12 cellular contexts compared by ENCODE assay signal in the genomic region with DNA sequence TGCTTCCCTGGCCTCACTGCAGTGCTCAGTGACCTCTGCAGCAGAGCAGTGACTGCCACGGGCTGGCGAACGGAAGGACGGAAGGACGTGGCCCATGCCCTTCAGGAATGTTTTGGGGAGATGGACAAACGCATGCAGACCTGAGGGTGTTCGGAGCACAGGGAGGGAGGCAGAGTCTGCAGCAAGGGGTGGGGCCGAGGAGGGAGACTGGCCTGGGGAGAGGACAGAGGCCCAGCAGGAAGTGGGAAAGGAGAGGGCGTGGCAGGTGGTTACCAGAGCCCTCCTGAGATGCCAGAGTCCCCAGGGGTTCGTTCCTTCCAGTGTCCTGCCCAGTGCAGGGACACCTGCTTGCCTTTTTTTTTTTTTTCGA. TPM values are rescaled to one million over a fixed set of nuclear protein-coding genes. Genes with fewer than 3 reads are reported as not detected.
DNase-seq lines count a peak whose midpoint lies in the region; ATAC-seq, FAIRE-seq and TF ChIP-seq lines count a peak whose summit lies in the region.
"Had no signal": no experiment of that assay in that cellular context is flagged by ENCODE, and none has a peak within 500 bp of the region (broad histone marks: within the 10 kb centered on the region; RNA-seq: fewer than 3 reads in every experiment).

No MANE protein-coding gene starts in this region.

- peak overlapping the region; percentile 43 for H3K4me2 ChIP-seq in K562 (ENCODE audit: insufficient read depth, low read length)
- H3K4me2 ChIP-seq: KMS-11 had no signal

- in situ Hi-C loops in K562 (cut with MboI), result loop anchor here (25.0 kb wide), 1 partner anchor 705 kb away; the partner anchor contains the start of gene PMP22

- no peaks in the 10 kb centered on the region for H3K36me3 ChIP-seq in heart left ventricle
- H3K36me3 ChIP-seq in K562 (ENCODE audit: control insufficient read depth, insufficient read depth, low read length), result peaks cover 9% of the 10 kb centered on the region; the same call in 2 of the 3 replicates
- H3K36me3 ChIP-seq in left lung, result no peaks in the 10 kb centered on the region
- H3K36me3 ChIP-seq in vagina, result no peaks in the 10 kb centered on the region

- peaks cover 51% of the 10 kb centered on the region for H3K79me2 ChIP-seq in K562 (ENCODE audit: control insufficient read depth, insufficient read depth, low read length)

- no peak for TF ChIP-seq RAD21 in K562 (CRISPR knock-in tag; conservative IDR thresholded peaks at IDR 0.05 in 1 of 2, IDR thresholded peaks at IDR 0.05 in 1 of 2)

- no peak for FAIRE-seq in K562 (lab: Jason Lieb, UNC)

- POLR2A ChIA-PET in K562 (lab: Yijun Ruan, JAX), result no interaction called here

- H3K27ac ChIP-seq in heart left ventricle (peak overlapping the region in 8 of 12 donors; percentile 1 to 76 (median 28)), K562 (ENCODE audit: extremely low read depth, low read depth, low read length) (no peak overlapping the region; the same call in 2 of the 3 replicates), left lung (peak overlapping the region; percentile 78 to 83), vagina (peak overlapping the region; percentile 39)
- H3K27ac ChIP-seq: KMS-11 had no signal

- H4K20me1 ChIP-seq in K562 (replicated peaks; ENCODE audit: control insufficient read depth, insufficient read depth, low read length), result no peaks in the 10 kb centered on the region

- WGBS in heart left ventricle, 4 donors, result 58 to 62% (median 58%) methylated on average over 11 of the region's 11 CpGs
- WGBS in K562 (ENCODE audit: insufficient coverage, low coverage, missing lambda C conversion rate), result 40% methylated on average over 4 of the region's 11 CpGs

- peak overlapping the region in 1 of 12 donors; percentile 5 for H3K4me3 ChIP-seq in heart left ventricle
- H3K4me3 ChIP-seq in K562, result no peak overlapping the region
- no peak overlapping the region for H3K4me3 ChIP-seq in left lung
- no peak overlapping the region for H3K4me3 ChIP-seq in vagina

- intact Hi-C loops in heart left ventricle (cut with DNase I) (no loop called here), Right ventricle myocardium inferior (cut with DNase I) (no loop called here), K562 (cut with micrococcal nuclease) (no loop called here), left lung (cut with DNase I) (no loop called here), vagina (cut with DNase I) (no loop called here)

- TF ChIP-seq CTCF in heart left ventricle (IDR thresholded peaks at IDR 0.05) (no peak), K562 (IDR thresholded peaks at IDR 0.05 in 2 of 3, conservative IDR thresholded peaks at IDR 0.05 in 1 of 3; ENCODE audit: insufficient read depth in 2 of 3, low read depth in 1 of 3, low read length in 3 of 3) (no peak), left lung (IDR thresholded peaks at IDR 0.05) (no peak), vagina (IDR thresholded peaks at IDR 0.05) (no peak)

- H3K9me1 ChIP-seq in K562 (ENCODE audit: control insufficient read depth, insufficient read depth, low read length), result no peaks in the 10 kb centered on the region

- no TSS peak for BruUV-seq in K562 (replicated peaks; lab: Mats Ljungman, UMichigan)

- CTCF ChIA-PET in K562 (lab: Yijun Ruan, JAX; ENCODE audit: low intra/inter-chr PET ratio), result no interaction called here

- H3K27me3 ChIP-seq in heart left ventricle, result no peaks in the 10 kb centered on the region
- no peaks in the 10 kb centered on the region for H3K27me3 ChIP-seq in K562 (ENCODE audit: control insufficient read depth in 2 of 2, insufficient read depth in 2 of 2, low read length in 2 of 2)
- no peaks in the 10 kb centered on the region for H3K27me3 ChIP-seq in left lung
- H3K27me3 ChIP-seq in vagina, result no peaks in the 10 kb centered on the region

- ATAC-seq in heart left ventricle (peak in 3 of 4 donors; percentile 26 to 31 (median 30)), Right ventricle myocardium inferior (no peak), K562 (peak; percentile 76), left lung (peak; percentile 81), GM21390 (IDR thresholded peaks at IDR 0.05; ENCODE audit: unreplicated experiment) (no peak)

- H3K4me1 ChIP-seq in heart left ventricle (peaks cover 0 to 26% (median 0%) of the 10 kb centered on the region in 12 donors), K562 (replicated peaks in 1 of 2; ENCODE audit: control insufficient read depth in 2 of 2, insufficient read depth in 2 of 2, low read length in 2 of 2) (peaks cover 23 to 43% of the 10 kb centered on the region in 2 experiments), left lung (peaks cover 13 to 38% of the 10 kb centered on the region in 2 donors), vagina (peaks cover 21% of the 10 kb centered on the region)

- H2AFZ ChIP-seq in K562 (ENCODE audit: low read depth, low read length), result no peak overlapping the region; the same call in 1 of the 2 replicates

- no peak for TF ChIP-seq EP300 in K562 (IDR thresholded peaks at IDR 0.05; ENCODE audit: low read length)

- no peak for TF ChIP-seq POLR2A in heart left ventricle (IDR thresholded peaks at IDR 0.05)
- no peak for TF ChIP-seq POLR2A in K562 (conservative IDR thresholded peaks at IDR 0.05)
- TF ChIP-seq POLR2A in vagina (IDR thresholded peaks at IDR 0.05), result no peak

- no peaks in the 10 kb centered on the region for H3K9me3 ChIP-seq in heart left ventricle
- H3K9me3 ChIP-seq in K562 (replicated peaks; ENCODE audit: control insufficient read depth, insufficient read depth, low read depth, low read length), result no peaks in the 10 kb centered on the region
- H3K9me3 ChIP-seq in left lung, result no peaks in the 10 kb centered on the region
- no peaks in the 10 kb centered on the region for H3K9me3 ChIP-seq in vagina

- peak overlapping the region in 1 of 2 experiments; percentile 77; a peak in 2 of 4 replicates for H3K9ac ChIP-seq in K562 (ENCODE audit: insufficient read depth in 1 of 2, low read depth in 2 of 2, low read length in 2 of 2)
- H3K9ac ChIP-seq: KMS-11 had no signal

- DNase-seq in heart left ventricle, result no peak
- no peak for DNase-seq in Right ventricle myocardium inferior (ENCODE audit: missing footprints)
- peak in 1 of 4 experiments; percentile 21 for DNase-seq in K562 (ENCODE audit: extremely low read depth in 1 of 4, low spot score in 3 of 4)
- peak; percentile 74 to 86 for DNase-seq in left lung
- no peak for DNase-seq in vagina (ENCODE audit: extremely low spot score in 2 of 2)
- DNase-seq in activated naive CD4-positive, alpha-beta T cell (lab: John Stamatoyannopoulos, UW), result no peak
- no peak for DNase-seq in pons (ENCODE audit: low spot score)
- DNase-seq: naive B cell; stimulated activated naive CD4-positive, alpha-beta T cell treated with Interleukin-2 at 50 U/mL for 16 hours; T1000 had no signal

RNA-seq across cellular contexts. Expression of gene ADORA2B, which starts 21.9 kb away (rescaled TPM):
- total RNA-seq in heart left ventricle (1 to 10 TPM in 4 of 9 donors, under 1 TPM in 5; 0.65 to 3.1 (median 0.95) TPM), Right ventricle myocardium inferior (0.43 TPM), K562 (2014; rRNA removed) (10.5 and 15.7 TPM in 2 replicates), K562 (2014; rRNA removed; fragmentation: Illumina TruSeq; extraction: Trizol) (9.4 and 10.8 TPM in 2 replicates), K562 (2015; rRNA removed; fragmentation: Illumina TruSeq; extraction: Trizol) (7.9 and 9.0 TPM in 2 replicates), K562 (2021) (10.7 and 12.2 TPM in 2 replicates), left lung (10 to 100 TPM in 1 of 2 donors, 1 to 10 TPM in 1; 5.2 to 12.2 TPM), vagina (33.4 TPM)
- polyA plus RNA-seq in heart left ventricle (under 1 TPM; 0.61 to 0.68 TPM), K562 (2011; rRNA removed) (13.7 and 16.6 TPM in 2 replicates), K562 (2014; fragmentation: Illumina TruSeq; extraction: Trizol) (9.2 and 10.5 TPM in 2 replicates), K562 (2014; fragmentation: Nextera tagmentation; extraction: Ambion mirVana) (1 to 10 TPM; 6.4 to 9.2 TPM), K562 (2014; rRNA removed) (12.7 and 13.7 TPM in 2 replicates)
- 21.3 and 28.9 TPM in 2 replicates for total RNA-seq in K562 (2011; cell fraction: chromatin; rRNA removed; ENCODE audit: low replicate concordance)
- total RNA-seq in K562 (2011; cell fraction: nucleolus; rRNA removed), result 24.9 and 28.0 TPM in 2 replicates
- total RNA-seq in K562 (2011; cell fraction: nucleoplasm; rRNA removed), result 20.6 and 25.3 TPM in 2 replicates
- 18.2 and 33.7 TPM in 2 replicates for polyA plus RNA-seq in K562 (2011; cell fraction: cytosol; rRNA removed)
- 7.3 and 8.3 TPM in 2 replicates for polyA plus RNA-seq in K562 (2011; cell fraction: nucleus; rRNA removed)
- polyA plus RNA-seq in K562 (2012), result 7.2 and 8.8 TPM in 2 replicates
- 12.5 and 14.5 TPM in 2 replicates for polyA minus RNA-seq in K562 (2011; rRNA and poly(A)+ RNA removed)
- 8.0 and 10.0 TPM in 2 replicates for polyA minus RNA-seq in K562 (2011; cell fraction: cytosol; rRNA and poly(A)+ RNA removed)
- polyA minus RNA-seq in K562 (2011; cell fraction: nucleus; rRNA and poly(A)+ RNA removed), result 5.8 and 9.1 TPM in 2 replicates

RNA-seq across cellular contexts. Expression of gene ZSWIM7, which starts 32.6 kb away (rescaled TPM):
- total RNA-seq in heart left ventricle (10 to 100 TPM; 15.3 to 41.8 (median 31.4) TPM), Right ventricle myocardium inferior (24.8 TPM), K562 (2014; rRNA removed) (15.1 and 15.3 TPM in 2 replicates), K562 (2014; rRNA removed; fragmentation: Illumina TruSeq; extraction: Trizol) (9.8 and 11.0 TPM in 2 replicates), K562 (2015; rRNA removed; fragmentation: Illumina TruSeq; extraction: Trizol) (7.9 and 9.5 TPM in 2 replicates), K562 (2021) (6.8 and 9.0 TPM in 2 replicates), left lung (10 to 100 TPM; 22.6 to 26.7 TPM), vagina (18.9 TPM)
- polyA plus RNA-seq in heart left ventricle (10 to 100 TPM; 35.7 to 47.3 TPM), K562 (2011; rRNA removed) (17.2 and 18.7 TPM in 2 replicates), K562 (2014; fragmentation: Illumina TruSeq; extraction: Trizol) (7.4 and 10.0 TPM in 2 replicates), K562 (2014; fragmentation: Nextera tagmentation; extraction: Ambion mirVana) (1 to 10 TPM; 5.9 to 8.0 TPM), K562 (2014; rRNA removed) (15.5 and 22.7 TPM in 2 replicates)
- total RNA-seq in K562 (2011; cell fraction: chromatin; rRNA removed; ENCODE audit: low replicate concordance), result 7.0 and 12.4 TPM in 2 replicates
- 3.3 and 4.0 TPM in 2 replicates for total RNA-seq in K562 (2011; cell fraction: nucleolus; rRNA removed)
- total RNA-seq in K562 (2011; cell fraction: nucleoplasm; rRNA removed), result 4.5 and 7.0 TPM in 2 replicates
- polyA plus RNA-seq in K562 (2011; cell fraction: cytosol; rRNA removed), result 12.4 and 15.1 TPM in 2 replicates
- 12.1 and 12.3 TPM in 2 replicates for polyA plus RNA-seq in K562 (2011; cell fraction: nucleus; rRNA removed)
- 10.6 and 12.0 TPM in 2 replicates for polyA plus RNA-seq in K562 (2012)
- 8.1 and 10.3 TPM in 2 replicates for polyA minus RNA-seq in K562 (2011; rRNA and poly(A)+ RNA removed)
- 3.0 and 4.1 TPM in 2 replicates for polyA minus RNA-seq in K562 (2011; cell fraction: cytosol; rRNA and poly(A)+ RNA removed)
- polyA minus RNA-seq in K562 (2011; cell fraction: nucleus; rRNA and poly(A)+ RNA removed), result 1.9 and 3.2 TPM in 2 replicates

RNA-seq across cellular contexts. Expression of gene TTC19, which starts 32.8 kb away (rescaled TPM):
- total RNA-seq in heart left ventricle (10 to 100 TPM; 23.3 to 47.0 (median 29.0) TPM), Right ventricle myocardium inferior (18.9 TPM), K562 (2014; rRNA removed) (42.0 and 60.8 TPM in 2 replicates), K562 (2014; rRNA removed; fragmentation: Illumina TruSeq; extraction: Trizol) (26.5 and 30.1 TPM in 2 replicates), K562 (2015; rRNA removed; fragmentation: Illumina TruSeq; extraction: Trizol) (19.1 and 20.3 TPM in 2 replicates), K562 (2021) (23.8 and 25.6 TPM in 2 replicates), left lung (10 to 100 TPM; 31.6 to 34.0 TPM), vagina (99.7 TPM)
- polyA plus RNA-seq in heart left ventricle (10 to 100 TPM; 10.3 to 28.6 TPM), K562 (2011; rRNA removed) (6.3 and 8.1 TPM in 2 replicates), K562 (2014; fragmentation: Illumina TruSeq; extraction: Trizol) (24.6 and 27.6 TPM in 2 replicates), K562 (2014; fragmentation: Nextera tagmentation; extraction: Ambion mirVana) (10 to 100 TPM in 1 of 2 experiments, 1 to 10 TPM in 1; 8.9 to 10.5 TPM), K562 (2014; rRNA removed) (16.1 and 25.3 TPM in 2 replicates)
- total RNA-seq in K562 (2011; cell fraction: chromatin; rRNA removed; ENCODE audit: low replicate concordance), result 24.1 and 46.0 TPM in 2 replicates
- total RNA-seq in K562 (2011; cell fraction: nucleolus; rRNA removed), result 21.0 and 27.5 TPM in 2 replicates
- 32.6 and 47.8 TPM in 2 replicates for total RNA-seq in K562 (2011; cell fraction: nucleoplasm; rRNA removed)
- 5.9 and 11.5 TPM in 2 replicates for polyA plus RNA-seq in K562 (2011; cell fraction: cytosol; rRNA removed)
- 10.5 and 11.8 TPM in 2 replicates for polyA plus RNA-seq in K562 (2011; cell fraction: nucleus; rRNA removed)
- polyA plus RNA-seq in K562 (2012), result 19.6 and 25.0 TPM in 2 replicates
- polyA minus RNA-seq in K562 (2011; rRNA and poly(A)+ RNA removed), result 11.0 and 13.2 TPM in 2 replicates
- 12.8 and 13.1 TPM in 2 replicates for polyA minus RNA-seq in K562 (2011; cell fraction: cytosol; rRNA and poly(A)+ RNA removed)
- polyA minus RNA-seq in K562 (2011; cell fraction: nucleus; rRNA and poly(A)+ RNA removed), result 22.3 and 23.7 TPM in 2 replicates

Comparison
In these comparisons a context has a peak if more than half of its experiments do, and no peak if none do; other contexts are left out.
1. ATAC-seq: peak in heart left ventricle (3 of 4), K562 (single experiment) and left lung (single experiment); none in Right ventricle myocardium inferior (single experiment) and GM21390 (single experiment).
2. DNase-seq: peak in left lung (2 of 2); none in heart left ventricle (0 of 5), Right ventricle myocardium inferior (single experiment), vagina (0 of 2), activated naive CD4-positive, alpha-beta T cell (0 of 4) and pons (single experiment).